Comparison of ENCODE assay signal across 18 cellular contexts in the genomic region with DNA sequence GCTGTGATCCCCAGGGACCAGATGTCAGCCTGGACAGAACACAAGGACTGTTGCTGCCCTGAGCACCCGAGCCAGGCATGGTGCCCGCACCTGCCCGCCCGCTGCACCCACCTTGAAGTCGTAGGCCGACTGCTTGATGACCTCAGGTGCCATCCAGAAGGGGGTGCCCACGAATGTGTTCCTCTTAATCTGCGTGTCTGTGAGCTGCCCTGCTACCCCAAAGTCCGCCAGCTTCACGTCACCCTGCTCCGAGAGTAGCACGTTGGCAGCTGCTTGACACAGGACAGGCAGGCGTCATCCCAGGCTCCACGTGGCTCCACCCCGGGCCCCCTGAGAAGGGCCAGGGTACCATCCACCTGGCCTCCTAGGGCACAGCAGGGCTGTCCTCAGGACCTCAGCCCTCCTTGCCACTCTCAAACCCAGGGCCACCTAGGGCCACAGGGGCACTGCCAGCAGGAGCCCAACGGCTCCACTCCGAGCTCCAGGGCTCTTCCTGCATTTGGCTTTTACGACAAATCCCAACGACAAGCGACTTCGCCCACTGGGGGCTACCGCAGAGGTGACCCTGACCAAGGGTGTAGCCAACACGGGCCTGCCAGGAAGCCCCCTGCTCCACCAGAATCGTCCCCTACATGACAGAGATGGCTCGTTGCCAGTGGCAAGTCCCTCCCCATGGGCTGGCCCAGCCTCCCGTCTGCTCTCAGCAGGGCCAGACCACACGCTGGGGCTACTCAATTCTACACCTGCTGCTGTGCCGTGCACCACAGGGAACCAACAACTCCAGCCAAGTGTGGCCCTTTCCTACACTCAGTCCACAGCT. TPM values are rescaled to one million over a fixed set of nuclear protein-coding genes. Genes with fewer than 3 reads are reported as not detected.
DNase-seq lines count a peak whose midpoint lies in the region; ATAC-seq and TF ChIP-seq lines count a peak whose summit lies in the region.
"Had no signal": no experiment of that assay in that cellular context is flagged by ENCODE, and none has a peak within 500 bp of the region (broad histone marks: within the 10 kb centered on the region; RNA-seq: fewer than 3 reads in every experiment).

No MANE protein-coding gene starts in this region.

- peaks cover 7% of the 10 kb centered on the region for H3K27me3 Mint-ChIP-seq in neural progenitor cell (ENCODE audit: insufficient read depth, low read depth)
- H3K27me3 Mint-ChIP-seq: activated T-cell treated with anti-CD3 and anti-CD28 coated beads, Interleukin-2, amount 50 U/mL, for 24 hours had no signal

- no peak for ATAC-seq in GM21786 (IDR thresholded peaks at IDR 0.05; ENCODE audit: unreplicated experiment)
- ATAC-seq: activated naive CD4-positive, alpha-beta T cell treated with anti-CD3 and anti-CD28 coated beads, Interleukin-2, amount 50 U/mL, for 72 hours had no signal

- H3K27ac Mint-ChIP-seq in neural progenitor cell: no peak overlapping the region

- H3K9ac ChIP-seq in NT2/D1 (ENCODE audit: insufficient read length, low read depth): peak overlapping the region; percentile 3
- peak overlapping the region; percentile 32 for H3K9ac ChIP-seq in neural progenitor cell

- no peak for TF ChIP-seq CTCF in neural progenitor cell (IDR thresholded peaks at IDR 0.05)

- peaks cover 37% of the 10 kb centered on the region for H4K20me1 ChIP-seq in neural progenitor cell (ENCODE audit: low read depth)

- peaks cover 91% of the 10 kb centered on the region for H3K36me3 ChIP-seq in NT2/D1 (ENCODE audit: insufficient read depth, insufficient read length, low read length)
- no peaks in the 10 kb centered on the region for H3K36me3 ChIP-seq in neural progenitor cell
- H3K36me3 ChIP-seq: breast epithelium had no signal

- H3K9me3 ChIP-seq in NT2/D1 (ENCODE audit: insufficient read depth, low read length) (no peaks in the 10 kb centered on the region), neural progenitor cell (ENCODE audit: low read depth) (no peaks in the 10 kb centered on the region)
- H3K9me3 ChIP-seq: breast epithelium, esophagus squamous epithelium, thoracic aorta had no signal

- no peak overlapping the region for H2AFZ ChIP-seq in neural progenitor cell (replicated peaks)

- H3K4me1 ChIP-seq in NT2/D1 (ENCODE audit: insufficient read depth, insufficient read length) (peaks cover 11% of the 10 kb centered on the region), neural progenitor cell (no peaks in the 10 kb centered on the region)
- H3K4me1 ChIP-seq: breast epithelium had no signal

- in situ Hi-C loops in G401 (cut with HindIII; ENCODE audit: low sequenced_read_pairs): no loop called here

- no peak overlapping the region for H3K4me3 ChIP-seq in NT2/D1 (ENCODE audit: insufficient read length, low read depth)
- H3K4me3 ChIP-seq in neural progenitor cell: no peak overlapping the region
- H3K4me3 ChIP-seq: breast epithelium, esophagus squamous epithelium, thoracic aorta had no signal

- H3F3A ChIP-seq in neural progenitor cell (ENCODE audit: low read depth): no peaks in the 10 kb centered on the region

- no peaks in the 10 kb centered on the region for H3K4me1 Mint-ChIP-seq in neural progenitor cell

- DNase-seq in DMS79 treated with DMSO at 0.1 percent for 48 hours (lab: John Stamatoyannopoulos, UW): peak; percentile 29
- peak; percentile 68 for DNase-seq in NCI-H146 treated with DMSO at 0.1 percent for 48 hours (lab: John Stamatoyannopoulos, UW; ENCODE audit: unreplicated experiment)
- no peak for DNase-seq in NT2/D1 (ENCODE audit: low read depth, low spot score)
- DNase-seq in neural progenitor cell (ENCODE audit: low spot score): no peak
- no peak for DNase-seq in ecto neural progenitor cell (ENCODE audit: low spot score)
- no peak for DNase-seq in SHP77 treated with DMSO at 0.1 percent for 48 hours (lab: John Stamatoyannopoulos, UW)
- no peak for DNase-seq in G401 (ENCODE audit: low spot score)
- DNase-seq: activated T-cell treated with anti-CD3 and anti-CD28 coated beads, Interleukin-2, amount 50 U/mL, for 24 hours; Calu3; esophagus squamous epithelium; GF-D8; KBM-7; NCI-H1048; RPMI8226 had no signal

- peaks cover 8% of the 10 kb centered on the region for H3K36me3 Mint-ChIP-seq in neural progenitor cell
- H3K36me3 Mint-ChIP-seq: activated naive CD4-positive, alpha-beta T cell treated with anti-CD3 and anti-CD28 coated beads, Interleukin-2, amount 50 U/mL, for 72 hours had no signal

- H3K79me2 ChIP-seq in neural progenitor cell (ENCODE audit: low read depth): peaks cover 31% of the 10 kb centered on the region

- H3K27ac ChIP-seq in neural progenitor cell: peak overlapping the region; percentile 13
- H3K27ac ChIP-seq: breast epithelium, esophagus squamous epithelium, thoracic aorta had no signal

- H3K4me3 Mint-ChIP-seq in neural progenitor cell: no peak overlapping the region
- H3K4me3 Mint-ChIP-seq: activated T-cell treated with anti-CD3 and anti-CD28 coated beads, Interleukin-2, amount 50 U/mL, for 24 hours had no signal

- no peak overlapping the region for H3K4me2 ChIP-seq in neural progenitor cell

- H3K9me3 Mint-ChIP-seq in neural progenitor cell: no peaks in the 10 kb centered on the region
- H3K9me3 Mint-ChIP-seq: activated naive CD4-positive, alpha-beta T cell treated with anti-CD3 and anti-CD28 coated beads, Interleukin-2, amount 50 U/mL, for 72 hours; activated T-cell treated with anti-CD3 and anti-CD28 coated beads, Interleukin-2, amount 50 U/mL, for 24 hours had no signal

- no peaks in the 10 kb centered on the region for H3K27me3 ChIP-seq in NT2/D1 (ENCODE audit: insufficient read depth, insufficient read length)
- H3K27me3 ChIP-seq in neural progenitor cell: no peaks in the 10 kb centered on the region
- H3K27me3 ChIP-seq: breast epithelium, esophagus squamous epithelium had no signal

RNA-seq across cellular contexts. Expression of gene STK25, which starts 9.0 kb away (rescaled TPM):
- 164 and 378 TPM in 2 replicates for total RNA-seq in neural progenitor cell (ENCODE audit: low replicate concordance)
- 299 and 330 TPM in 2 replicates for total RNA-seq in G401 (2014; rRNA removed; shearing (Covaris generic))

RNA-seq across cellular contexts. Expression of gene BOK, which starts 59.2 kb away (rescaled TPM):
- 2.0 and 5.5 TPM in 2 replicates for total RNA-seq in neural progenitor cell (ENCODE audit: low replicate concordance)
- total RNA-seq in G401 (2014; rRNA removed; shearing (Covaris generic)): 26.9 and 36.3 TPM in 2 replicates

Comparison
In these comparisons a context has a peak if more than half of its experiments do, and no peak if none do; other contexts are left out.
1. DNase-seq: peak in DMS79 treated with DMSO at 0.1 percent for 48 hours (single experiment) and NCI-H146 treated with DMSO at 0.1 percent for 48 hours (single experiment); none in NT2/D1 (single experiment), neural progenitor cell (single experiment), ecto neural progenitor cell (single experiment), SHP77 treated with DMSO at 0.1 percent for 48 hours (single experiment) and G401 (single experiment).